In the genomic region with DNA sequence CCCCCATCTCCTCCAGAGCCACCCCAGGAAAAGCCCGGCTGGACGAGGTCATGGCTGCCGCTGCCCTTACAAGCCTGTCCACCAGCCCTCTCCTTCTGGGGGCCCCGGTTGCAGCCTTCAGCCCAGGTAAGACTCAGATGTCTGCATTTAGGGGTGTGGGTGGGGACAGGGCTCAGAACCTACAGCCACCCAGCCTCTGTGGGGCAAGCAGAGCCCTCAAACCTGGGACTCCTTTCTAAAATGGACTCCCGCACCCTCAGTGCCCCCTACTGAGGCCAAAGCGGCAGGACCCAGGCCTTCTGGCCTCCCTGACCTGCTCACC, we compare ENCODE assay signal across 1 cellular context.
TF ChIP-seq lines count a peak whose summit lies in the region.

No MANE protein-coding gene starts in this region.

TF ChIP-seq in HCT116, 20 proteins besides CTCF, POLR2A, EP300 and RAD21:
- no peak for TF ChIP-seq ZFX (IDR thresholded peaks at IDR 0.05)
- TF ChIP-seq, protein P1, sequence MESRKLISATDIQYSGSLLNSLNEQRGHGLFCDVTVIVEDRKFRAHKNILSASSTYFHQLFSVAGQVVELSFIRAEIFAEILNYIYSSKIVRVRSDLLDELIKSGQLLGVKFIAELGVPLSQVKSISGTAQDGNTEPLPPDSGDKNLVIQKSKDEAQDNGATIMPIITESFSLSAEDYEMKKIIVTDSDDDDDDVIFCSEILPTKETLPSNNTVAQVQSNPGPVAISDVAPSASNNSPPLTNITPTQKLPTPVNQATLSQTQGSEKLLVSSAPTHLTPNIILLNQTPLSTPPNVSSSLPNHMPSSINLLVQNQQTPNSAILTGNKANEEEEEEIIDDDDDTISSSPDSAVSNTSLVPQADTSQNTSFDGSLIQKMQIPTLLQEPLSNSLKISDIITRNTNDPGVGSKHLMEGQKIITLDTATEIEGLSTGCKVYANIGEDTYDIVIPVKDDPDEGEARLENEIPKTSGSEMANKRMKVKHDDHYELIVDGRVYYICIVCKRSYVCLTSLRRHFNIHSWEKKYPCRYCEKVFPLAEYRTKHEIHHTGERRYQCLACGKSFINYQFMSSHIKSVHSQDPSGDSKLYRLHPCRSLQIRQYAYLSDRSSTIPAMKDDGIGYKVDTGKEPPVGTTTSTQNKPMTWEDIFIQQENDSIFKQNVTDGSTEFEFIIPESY (IDR thresholded peaks at IDR 0.05; ENCODE audit: extremely low read depth, insufficient replicate concordance, low read length): no peak
- no peak for TF ChIP-seq ELF1 (IDR thresholded peaks at IDR 0.05; ENCODE audit: borderline replicate concordance, low read depth)
- TF ChIP-seq SIN3A (IDR thresholded peaks at IDR 0.05; ENCODE audit: low read depth): no peak
- no peak for TF ChIP-seq POLR2AphosphoS5 (IDR thresholded peaks at IDR 0.05; ENCODE audit: low read depth, low read length)
- TF ChIP-seq, protein P2, sequence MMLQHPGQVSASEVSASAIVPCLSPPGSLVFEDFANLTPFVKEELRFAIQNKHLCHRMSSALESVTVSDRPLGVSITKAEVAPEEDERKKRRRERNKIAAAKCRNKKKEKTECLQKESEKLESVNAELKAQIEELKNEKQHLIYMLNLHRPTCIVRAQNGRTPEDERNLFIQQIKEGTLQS (IDR thresholded peaks at IDR 0.05): no peak
- TF ChIP-seq JUND (IDR thresholded peaks at IDR 0.05): no peak
- TF ChIP-seq SRF (IDR thresholded peaks at IDR 0.05; ENCODE audit: low read depth): no peak
- TF ChIP-seq CBX3 (IDR thresholded peaks at IDR 0.05; ENCODE audit: low read depth): no peak
- no peak for TF ChIP-seq TCF7L2 (IDR thresholded peaks at IDR 0.05; ENCODE audit: borderline replicate concordance, extremely low read depth, insufficient read depth, insufficient read length)
- no peak for TF ChIP-seq ZNF274 (IDR thresholded peaks at IDR 0.05; ENCODE audit: low read depth, low read length)
- no peak for TF ChIP-seq EGR1 (IDR thresholded peaks at IDR 0.05; ENCODE audit: low read depth)
- no peak for TF ChIP-seq CEBPB (IDR thresholded peaks at IDR 0.05; ENCODE audit: low read depth)
- TF ChIP-seq SP1 (IDR thresholded peaks at IDR 0.05; ENCODE audit: low read depth): no peak
- TF ChIP-seq, protein P3, sequence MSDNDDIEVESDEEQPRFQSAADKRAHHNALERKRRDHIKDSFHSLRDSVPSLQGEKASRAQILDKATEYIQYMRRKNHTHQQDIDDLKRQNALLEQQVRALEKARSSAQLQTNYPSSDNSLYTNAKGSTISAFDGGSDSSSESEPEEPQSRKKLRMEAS (IDR thresholded peaks at IDR 0.05): no peak; the same call in 1 of the 2 replicates
- TF ChIP-seq REST (IDR thresholded peaks at IDR 0.05; ENCODE audit: low read depth): no peak
- TF ChIP-seq YY1 (IDR thresholded peaks at IDR 0.05; ENCODE audit: extremely low read depth, insufficient replicate concordance, low read depth, low read length): no peak
- TF ChIP-seq FOSL1 (IDR thresholded peaks at IDR 0.05; ENCODE audit: low read depth): no peak
- no peak for TF ChIP-seq EZH2phosphoT487 (IDR thresholded peaks at IDR 0.05; ENCODE audit: borderline replicate concordance)
- TF ChIP-seq EZH2 (IDR thresholded peaks at IDR 0.05): no peak
